In the genomic region with DNA sequence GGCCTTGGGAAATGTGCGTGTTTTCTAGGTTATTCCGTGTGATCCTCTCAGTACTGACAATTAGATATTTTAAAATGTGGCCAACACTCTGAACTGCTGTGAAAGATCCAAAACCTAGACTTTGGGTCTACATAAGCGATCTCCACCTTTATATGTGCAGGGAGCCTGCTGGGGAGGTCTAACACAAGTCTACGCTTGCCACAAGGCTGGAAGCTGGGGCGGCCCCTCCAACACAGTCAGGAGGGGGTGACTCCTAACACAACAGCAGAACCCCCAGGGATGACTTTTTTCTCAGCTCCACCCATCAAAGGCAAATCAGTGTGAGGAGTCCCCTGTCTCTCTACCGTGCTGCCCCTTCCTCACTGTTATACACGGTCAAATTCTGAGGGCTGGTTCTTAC, we compare ENCODE assay signal across 19 cellular contexts.
DNase-seq lines count a peak whose midpoint lies in the region; ATAC-seq and TF ChIP-seq lines count a peak whose summit lies in the region.
"Had no signal": no experiment of that assay in that cellular context is flagged by ENCODE, and none has a peak within 500 bp of the region (broad histone marks: within the 10 kb centered on the region; RNA-seq: fewer than 3 reads in every experiment).

No MANE protein-coding gene starts in this region.

- peaks cover 3 to 5% of the 10 kb centered on the region in 2 experiments; a peak in 4 of 5 replicates for H3K9me3 Mint-ChIP-seq in H9
- H3K9me3 Mint-ChIP-seq in stimulated activated memory B cell treated with anti-CD40 and anti-IgM and Interleukin-4, amounts not matched to agents 10 μg/mL and 1 μg/mL and 100 μg/mL, for 72 hours: peaks cover 12% of the 10 kb centered on the region
- peaks cover 0 to 5% (median 0%) of the 10 kb centered on the region in 6 donors for H3K9me3 Mint-ChIP-seq in immature natural killer cell

- H3K36me3 ChIP-seq in HUES6 (ENCODE audit: control insufficient read depth, insufficient read depth, low read length): no peaks in the 10 kb centered on the region
- no peaks in the 10 kb centered on the region for H3K36me3 ChIP-seq in neuronal stem cell (replicated peaks in 1 of 2; ENCODE audit: control insufficient read depth in 2 of 2, insufficient read depth in 2 of 2, low read length in 2 of 2)
- H3K36me3 ChIP-seq: BE2C, BLaER1 had no signal

- no peak overlapping the region for H3K4me2 ChIP-seq in H9 (ENCODE audit: insufficient read depth, insufficient read length, low read length)
- H3K4me2 ChIP-seq in neuronal stem cell (ENCODE audit: insufficient read depth, low read length, poor library complexity, severe bottlenecking): no peak overlapping the region
- H3K4me2 ChIP-seq: BLaER1 had no signal

- no peak overlapping the region for H4K8ac ChIP-seq in H9 (replicated peaks; ENCODE audit: insufficient read length, low read depth, low read length)
- no peak overlapping the region for H4K8ac ChIP-seq in neuronal stem cell (ENCODE audit: low read depth, low read length)

- no peak overlapping the region for H3K4me3 ChIP-seq in HUES6 (ENCODE audit: low read depth, low read length)
- no peak overlapping the region for H3K4me3 ChIP-seq in neuronal stem cell (ENCODE audit: low read length in 2 of 2)
- H3K4me3 ChIP-seq: BLaER1 had no signal

- no peak for TF ChIP-seq CTCF in H9 (conservative IDR thresholded peaks at IDR 0.05)

- no peaks in the 10 kb centered on the region for H3K79me2 ChIP-seq in H9 (ENCODE audit: insufficient read depth, low read length)

- no peak overlapping the region for H2BK120ac ChIP-seq in H9 (ENCODE audit: low read depth, low read length, poor library complexity, severe bottlenecking)
- H2BK120ac ChIP-seq in neuronal stem cell (ENCODE audit: low read depth, low read length): no peak overlapping the region

- H2AK5ac ChIP-seq in H9 (ENCODE audit: insufficient read length, low read length) (no peak overlapping the region), neuronal stem cell (ENCODE audit: low read depth, low read length) (no peak overlapping the region)

- H2BK20ac ChIP-seq in H9 (ENCODE audit: low read depth, low read length, poor library complexity, severe bottlenecking): no peak overlapping the region

- H3K4me1 ChIP-seq in H9 (ENCODE audit: insufficient read depth, low read length): no peaks in the 10 kb centered on the region; the same call in 1 of the 2 replicates
- H3K4me1 ChIP-seq in HUES6 (ENCODE audit: control insufficient read depth, insufficient read depth, low read length): peaks cover 4% of the 10 kb centered on the region; the same call in 1 of the 2 replicates
- no peaks in the 10 kb centered on the region for H3K4me1 ChIP-seq in neuronal stem cell (ENCODE audit: control insufficient read depth in 2 of 2, insufficient read depth in 1 of 2, low read depth in 1 of 2, low read length in 2 of 2)
- H3K4me1 ChIP-seq: BE2C, BLaER1, Caco-2 had no signal

- H4K20me1 ChIP-seq in H9 (ENCODE audit: control insufficient read depth, insufficient read depth, insufficient read length): no peaks in the 10 kb centered on the region
- H4K20me1 ChIP-seq: BLaER1 had no signal

- H3K9me3 ChIP-seq in H9 (ENCODE audit: control insufficient read depth, low read depth, low read length): no peaks in the 10 kb centered on the region
- peaks cover 6% of the 10 kb centered on the region; the same call in 1 of the 2 replicates for H3K9me3 ChIP-seq in HUES6 (ENCODE audit: control insufficient read depth, insufficient read depth, low read depth, low read length)
- H3K9me3 ChIP-seq in neuronal stem cell (replicated peaks in 1 of 2; ENCODE audit: control insufficient read depth in 2 of 2, insufficient read depth in 1 of 2, low read depth in 1 of 2, low read length in 2 of 2): no peaks in the 10 kb centered on the region
- H3K9me3 ChIP-seq: BE2C, Caco-2 had no signal

- H3K23ac ChIP-seq in H9 (ENCODE audit: insufficient read length, low read depth, low read length): no peak overlapping the region
- no peak overlapping the region for H3K23ac ChIP-seq in neuronal stem cell (ENCODE audit: low read depth, low read length, poor library complexity)

- no peak overlapping the region for H3T11ph ChIP-seq in H9 (ENCODE audit: low read length)

- H3K27me3 ChIP-seq in H9 (ENCODE audit: insufficient read depth, low read length) (no peaks in the 10 kb centered on the region), HUES6 (ENCODE audit: control insufficient read depth, insufficient read depth, low read length) (no peaks in the 10 kb centered on the region), neuronal stem cell (ENCODE audit: control insufficient read depth in 3 of 3, insufficient read depth in 3 of 3, low read depth in 1 of 3, low read length in 3 of 3) (no peaks in the 10 kb centered on the region)
- H3K27me3 ChIP-seq: BLaER1 had no signal

- H3K79me1 ChIP-seq in H9 (ENCODE audit: insufficient read depth, low read depth, low read length, poor library complexity, severe bottlenecking): no peaks in the 10 kb centered on the region
- H3K79me1 ChIP-seq in neuronal stem cell (ENCODE audit: low read depth, low read length): no peaks in the 10 kb centered on the region

- H3K27ac Mint-ChIP-seq in H9: peak overlapping the region in 2 of 3 experiments; percentile 10 to 24; a peak in 2 of 7 replicates
- no peak overlapping the region for H3K27ac Mint-ChIP-seq in stimulated activated memory B cell treated with anti-CD40 and anti-IgM and Interleukin-4, amounts not matched to agents 10 μg/mL and 1 μg/mL and 100 μg/mL, for 72 hours
- no peak overlapping the region for H3K27ac Mint-ChIP-seq in immature natural killer cell
- H3K27ac Mint-ChIP-seq: CD4-positive, alpha-beta memory T cell; CD4-positive, CD25-positive, alpha-beta regulatory T cell had no signal

- H3K4me1 Mint-ChIP-seq in H9 (peaks cover 17% of the 10 kb centered on the region in 2 experiments), immature natural killer cell (no peaks in the 10 kb centered on the region)
- no peaks in the 10 kb centered on the region for H3K4me1 Mint-ChIP-seq in stimulated activated memory B cell treated with anti-CD40 and anti-IgM and Interleukin-4, amounts not matched to agents 10 μg/mL and 1 μg/mL and 100 μg/mL, for 72 hours
- H3K4me1 Mint-ChIP-seq: CD14-positive monocyte; CD4-positive, alpha-beta memory T cell; CD4-positive, CD25-positive, alpha-beta regulatory T cell had no signal

- peaks cover 0 to 15% (median 13%) of the 10 kb centered on the region in 3 experiments; a peak in 4 of 7 replicates for H3K36me3 Mint-ChIP-seq in H9 (ENCODE audit: insufficient read depth in 1 of 3, low read depth in 3 of 3)
- no peaks in the 10 kb centered on the region for H3K36me3 Mint-ChIP-seq in stimulated activated memory B cell treated with anti-CD40 and anti-IgM and Interleukin-4, amounts not matched to agents 10 μg/mL and 1 μg/mL and 100 μg/mL, for 72 hours
- no peaks in the 10 kb centered on the region for H3K36me3 Mint-ChIP-seq in immature natural killer cell
- H3K36me3 Mint-ChIP-seq: CD14-positive monocyte; CD4-positive, alpha-beta memory T cell; CD4-positive, CD25-positive, alpha-beta regulatory T cell had no signal

- no peak overlapping the region for H4K5ac ChIP-seq in H9 (ENCODE audit: insufficient read length, low read depth, low read length)

- H3K9ac ChIP-seq in H9 (ENCODE audit: extremely low read depth, insufficient read length, low read length) (no peak overlapping the region), HUES6 (ENCODE audit: low read length) (no peak overlapping the region), neuronal stem cell (ENCODE audit: low read depth, low read length, poor library complexity) (no peak overlapping the region)
- H3K9ac ChIP-seq: BLaER1 had no signal

- no CpG with 5 or more reads among the region's 7 CpGs for WGBS in H9 (ENCODE audit: extremely low coverage, insufficient read length, low lambda C conversion rate)
- no CpG with 5 or more reads among the region's 7 CpGs for WGBS in neuronal stem cell (ENCODE audit: extremely low coverage in 2 of 2, insufficient read length in 2 of 2, insufficient replicate concordance in 1 of 2), 2 donors

- H3K27me3 Mint-ChIP-seq in H9 (ENCODE audit: low read depth): no peaks in the 10 kb centered on the region
- no peaks in the 10 kb centered on the region for H3K27me3 Mint-ChIP-seq in stimulated activated memory B cell treated with anti-CD40 and anti-IgM and Interleukin-4, amounts not matched to agents 10 μg/mL and 1 μg/mL and 100 μg/mL, for 72 hours
- H3K27me3 Mint-ChIP-seq in immature natural killer cell (ENCODE audit: low read depth in 3 of 3): peaks cover 2 to 4% (median 2%) of the 10 kb centered on the region in 3 donors

- H3K4ac ChIP-seq in H9 (ENCODE audit: low read depth, low read length) (no peak overlapping the region), neuronal stem cell (ENCODE audit: low read length) (peak overlapping the region; percentile 66)

- ATAC-seq in stimulated activated memory B cell treated with anti-CD40 and anti-IgM and Interleukin-4, amounts not matched to agents 10 μg/mL and 1 μg/mL and 100 μg/mL, for 72 hours: peak; percentile 43
- ATAC-seq in GM21737 (IDR thresholded peaks at IDR 0.05; ENCODE audit: unreplicated experiment) (no peak), GM19397 (IDR thresholded peaks at IDR 0.05; ENCODE audit: unreplicated experiment) (no peak)

- H3K56ac ChIP-seq in H9 (ENCODE audit: insufficient read length, low read depth, low read length): no peak overlapping the region

- H3K27ac ChIP-seq in H9 (ENCODE audit: insufficient read length, low read depth, low read length) (no peak overlapping the region), HUES6 (ENCODE audit: low read depth, low read length) (0 out of 2 replicates have a peak overlapping the region, but pooled peaks have one; percentile 26), neuronal stem cell (replicated peaks; ENCODE audit: low read length) (no peak overlapping the region)
- H3K27ac ChIP-seq: BLaER1 had no signal

- H2AFZ ChIP-seq in H9 (ENCODE audit: low read length) (no peak overlapping the region), neuronal stem cell (ENCODE audit: low read length) (no peak overlapping the region)

- H3K18ac ChIP-seq in H9 (ENCODE audit: insufficient read length, low read depth, low read length) (no peak overlapping the region), neuronal stem cell (ENCODE audit: low read length) (no peak overlapping the region)

- H3K4me3 Mint-ChIP-seq in H9 (no peak overlapping the region), immature natural killer cell (no peak overlapping the region)
- H3K4me3 Mint-ChIP-seq in stimulated activated memory B cell treated with anti-CD40 and anti-IgM and Interleukin-4, amounts not matched to agents 10 μg/mL and 1 μg/mL and 100 μg/mL, for 72 hours: no peak overlapping the region
- H3K4me3 Mint-ChIP-seq: CD14-positive monocyte; CD4-positive, alpha-beta memory T cell had no signal

- H2BK12ac ChIP-seq in H9 (ENCODE audit: insufficient read length, low read depth, low read length) (no peak overlapping the region), neuronal stem cell (ENCODE audit: low read length) (no peak overlapping the region)

- DNase-seq in H9 (no peak), neuronal stem cell (ENCODE audit: low spot score) (no peak), immature natural killer cell (no peak)
- DNase-seq: 8988T; ACHN; BE2C; C1 segment of cervical spinal cord; Caco-2; Calu3; CD4-positive, alpha-beta memory T cell; CD4-positive, CD25-positive, alpha-beta regulatory T cell; DMS79 treated with DMSO at 0.1 percent for 48 hours; GF-D8 had no signal

- H2BK15ac ChIP-seq in H9 (ENCODE audit: low read depth, low read length) (no peak overlapping the region), neuronal stem cell (ENCODE audit: low read length) (no peak overlapping the region)

- H4K91ac ChIP-seq in H9 (ENCODE audit: insufficient read length, low read depth, low read length): no peak overlapping the region
- H4K91ac ChIP-seq in neuronal stem cell (ENCODE audit: low read depth, low read length, poor library complexity): no peak overlapping the region

- H2BK5ac ChIP-seq in H9 (ENCODE audit: insufficient read length, low read length): no peak overlapping the region
- no peak overlapping the region for H2BK5ac ChIP-seq in neuronal stem cell (ENCODE audit: low read length)

- H3K14ac ChIP-seq in H9 (ENCODE audit: insufficient read depth, low read length) (no peak overlapping the region), neuronal stem cell (ENCODE audit: low read length) (peak overlapping the region; percentile 8)

- no peaks in the 10 kb centered on the region for H3K23me2 ChIP-seq in H9 (ENCODE audit: insufficient read length, low read depth, low read length, poor library complexity, severe bottlenecking)

Comparison
In these comparisons a context has a peak if more than half of its experiments do, and no peak if none do; other contexts are left out.
1. H3K27ac Mint-ChIP-seq: peak in H9 (2 of 3); none in stimulated activated memory B cell treated with anti-CD40 and anti-IgM and Interleukin-4, amounts not matched to agents 10 μg/mL and 1 μg/mL and 100 μg/mL, for 72 hours (single experiment) and immature natural killer cell (0 of 6).